17 cellular contexts compared by ENCODE assay signal in the genomic region with DNA sequence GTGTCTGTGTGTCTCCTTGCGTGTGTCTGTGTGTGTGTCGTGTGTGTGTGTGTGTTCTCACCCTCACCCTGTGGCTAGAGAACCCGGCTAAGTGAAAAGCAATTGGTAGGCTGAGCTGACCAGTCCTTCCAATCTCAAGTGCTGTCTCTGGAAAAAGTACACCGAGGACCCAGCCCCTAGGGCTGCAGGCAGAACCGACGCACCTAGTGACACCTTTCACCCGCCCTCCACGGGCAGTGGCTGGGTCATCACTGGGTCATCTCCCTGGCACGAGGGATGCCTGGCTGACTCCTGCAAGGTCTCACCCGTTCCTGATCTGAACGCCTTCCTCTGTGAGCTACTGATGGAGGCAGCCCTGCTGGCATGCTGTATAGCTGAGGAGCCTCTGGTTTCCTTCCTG.
"Had no signal": no experiment of that assay in that cellular context is flagged by ENCODE, and none has a peak within 500 bp of the region (broad histone marks: within the 10 kb centered on the region; RNA-seq: fewer than 3 reads in every experiment).

No MANE protein-coding gene starts in this region.

- H3K9ac ChIP-seq: SK-N-SH had no signal

- H3K27ac ChIP-seq: RWPE1 had no signal

- ATAC-seq: Panc1 had no signal

- H3K9me3 ChIP-seq: SK-N-SH had no signal

- H3K4me2 ChIP-seq: SK-N-SH had no signal

- DNase-seq: KBM-7, NCI-H1048, NCI-H1105, NCI-H1417, NCI-H1436 treated with DMSO at 0.1 percent for 48 hours, NCI-H1694, NCI-H187 treated with DMSO at 0.1 percent for 48 hours, NCI-H2029 treated with DMSO at 0.1 percent for 48 hours, NCI-H2107, NCI-H2227 treated with DMSO at 0.1 percent for 48 hours, NCI-H524, NCI-H526 treated with DMSO at 0.1 percent for 48 hours, NCI-H774, SHP77, SK-N-SH had no signal
